Comparison of ENCODE assay signal across 9 cellular contexts in the genomic region with DNA sequence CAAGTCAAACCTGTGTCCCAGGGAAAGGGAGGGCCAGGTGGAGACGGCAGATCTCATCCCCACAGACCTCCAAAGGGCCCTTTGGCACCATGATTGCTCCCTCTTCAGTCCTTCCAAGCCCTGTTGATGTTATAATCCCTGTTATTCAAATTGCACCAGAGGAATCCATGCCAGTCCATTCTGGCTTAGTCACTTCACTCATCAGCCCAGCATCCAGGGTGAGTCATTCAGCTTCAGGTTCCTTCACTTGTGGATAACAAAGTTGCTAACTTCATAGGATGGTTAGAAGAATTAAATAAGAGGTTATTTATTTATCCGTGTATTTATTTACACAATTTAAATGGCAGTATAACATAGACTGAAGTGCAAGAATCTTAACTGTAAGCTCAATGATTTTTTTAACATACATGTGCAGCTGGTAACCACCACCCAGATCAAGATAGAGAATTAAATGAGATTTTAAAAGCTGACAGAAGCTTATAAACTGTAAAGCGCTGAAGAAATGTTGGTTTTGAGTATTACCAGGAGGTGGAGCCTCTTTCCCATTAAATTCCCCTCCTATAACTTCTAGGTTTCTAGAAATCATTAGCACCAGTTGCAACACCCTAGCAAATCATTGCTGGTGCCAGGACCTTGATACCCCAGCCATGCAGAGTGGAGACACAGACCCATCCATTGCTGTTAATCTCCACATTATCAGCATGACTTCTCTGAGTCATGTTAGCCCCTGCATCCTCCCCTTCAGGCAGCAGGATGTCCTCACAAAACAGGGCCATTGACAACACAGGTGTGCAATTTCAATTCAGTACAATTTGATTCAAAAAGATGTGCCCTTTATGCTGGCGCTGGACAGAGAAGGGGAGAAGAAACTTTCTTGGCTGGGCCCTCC.
DNase-seq lines count a peak whose midpoint lies in the region; ATAC-seq and TF ChIP-seq lines count a peak whose summit lies in the region.
"Had no signal": no experiment of that assay in that cellular context is flagged by ENCODE, and none has a peak within 500 bp of the region (broad histone marks: within the 10 kb centered on the region; RNA-seq: fewer than 3 reads in every experiment).

No MANE protein-coding gene starts in this region.

- H3K27me3 ChIP-seq in mesenchymal stem cell (ENCODE audit: control insufficient read depth in 1 of 2, insufficient read depth in 1 of 2, low read length in 2 of 2), result peaks cover 0 to 22% of the 10 kb centered on the region in 2 experiments

- H3K79me1 ChIP-seq in mesenchymal stem cell (replicated peaks; ENCODE audit: low read length, poor library complexity, severe bottlenecking), result no peaks in the 10 kb centered on the region

- no peaks in the 10 kb centered on the region for H3K4me1 Mint-ChIP-seq in T-helper 2 cell treated with Interferon-gamma antibody and Interleukin-4, amounts not matched to agents 5 μg/mL and 100 μg/mL, for 36 hours (ENCODE audit: low read depth)

- no peak overlapping the region for H3K4me3 Mint-ChIP-seq in T-helper 2 cell treated with Interferon-gamma antibody and Interleukin-4, amounts not matched to agents 5 μg/mL and 100 μg/mL, for 36 hours

- H3K27me3 Mint-ChIP-seq in T-helper 2 cell treated with Interferon-gamma antibody and Interleukin-4, amounts not matched to agents 5 μg/mL and 100 μg/mL, for 36 hours (ENCODE audit: low read depth), result peaks cover 3% of the 10 kb centered on the region

- no peak overlapping the region for H3K18ac ChIP-seq in mesenchymal stem cell (ENCODE audit: low read depth in 1 of 2, low read length in 2 of 2)

- no peak overlapping the region for H3K23ac ChIP-seq in mesenchymal stem cell (ENCODE audit: low read length in 2 of 2)

- no peak overlapping the region for H3K4ac ChIP-seq in mesenchymal stem cell (ENCODE audit: low read depth in 1 of 2, low read length in 2 of 2)

- no peak overlapping the region for H2BK15ac ChIP-seq in mesenchymal stem cell (ENCODE audit: low read depth, poor library complexity, severe bottlenecking)

- H2BK5ac ChIP-seq in mesenchymal stem cell (ENCODE audit: low read depth, low read length, poor library complexity, severe bottlenecking), result no peak overlapping the region

- peak; percentile 6 for TF ChIP-seq CTCF in astrocyte of the cerebellum (IDR thresholded peaks at IDR 0.05; ENCODE audit: low read depth, low read length, missing control alignments)

- H2BK120ac ChIP-seq in mesenchymal stem cell (ENCODE audit: low read depth, low read length), result no peak overlapping the region

- in situ Hi-C loops in G401 (cut with HindIII; ENCODE audit: low sequenced_read_pairs) (no loop called here), astrocyte of the cerebellum (cut with HindIII; ENCODE audit: low sequenced_read_pairs) (no loop called here)

- no peak overlapping the region for H2BK12ac ChIP-seq in mesenchymal stem cell (ENCODE audit: low read length in 2 of 2)

- WGBS in mesenchymal stem cell, result 81% methylated on average over 3 of the region's 4 CpGs

- no peaks in the 10 kb centered on the region for H3K36me3 ChIP-seq in mesenchymal stem cell (ENCODE audit: control insufficient read depth in 1 of 2, insufficient read depth in 2 of 2, low read depth in 1 of 2, low read length in 2 of 2)

- H3K27ac Mint-ChIP-seq in T-helper 2 cell treated with Interferon-gamma antibody and Interleukin-4, amounts not matched to agents 5 μg/mL and 100 μg/mL, for 36 hours, result no peak overlapping the region

- DNase-seq in G401 (ENCODE audit: low spot score) (peak; percentile 23), LHCN-M2 (ENCODE audit: low read depth) (peak; percentile 55), astrocyte of the cerebellum (ENCODE audit: low read depth) (peak; percentile 28), mesenchymal stem cell (peak; percentile 58)
- DNase-seq in T-helper 2 cell treated with Interferon-gamma antibody and Interleukin-4, amounts not matched to agents 5 μg/mL and 100 μg/mL, for 36 hours (ENCODE audit: low spot score), result no peak
- no peak for DNase-seq in activated CD4-positive, CD25-positive, alpha-beta regulatory T cell (lab: John Stamatoyannopoulos, UW)

- ATAC-seq in GM19351 (IDR thresholded peaks at IDR 0.05; ENCODE audit: unreplicated experiment) (no peak), HG02840 (IDR thresholded peaks at IDR 0.05; ENCODE audit: low FRiP score, unreplicated experiment) (no peak)

- no peaks in the 10 kb centered on the region for H3K9me3 ChIP-seq in mesenchymal stem cell (ENCODE audit: control insufficient read depth, low read length)

- H3K9me3 Mint-ChIP-seq in T-helper 2 cell treated with Interferon-gamma antibody and Interleukin-4, amounts not matched to agents 5 μg/mL and 100 μg/mL, for 36 hours, result no peaks in the 10 kb centered on the region

- H2AK5ac ChIP-seq in mesenchymal stem cell (ENCODE audit: low read length, severe bottlenecking), result no peak overlapping the region

- no peaks in the 10 kb centered on the region for H3K4me1 ChIP-seq in mesenchymal stem cell (ENCODE audit: control insufficient read depth, insufficient read depth, low read depth, low read length)

- H3K27ac ChIP-seq in mesenchymal stem cell (ENCODE audit: low read length, poor library complexity, severe bottlenecking), result no peak overlapping the region
- H3K27ac ChIP-seq: skin epidermis had no signal

- no peak overlapping the region for H4K91ac ChIP-seq in mesenchymal stem cell (ENCODE audit: low read length)

- H3K36me3 Mint-ChIP-seq in T-helper 2 cell treated with Interferon-gamma antibody and Interleukin-4, amounts not matched to agents 5 μg/mL and 100 μg/mL, for 36 hours (ENCODE audit: low read depth), result no peaks in the 10 kb centered on the region

- no peak overlapping the region for H2AFZ ChIP-seq in mesenchymal stem cell (ENCODE audit: low read depth, low read length)

- H3K14ac ChIP-seq in mesenchymal stem cell (ENCODE audit: low read length in 2 of 2), result peak overlapping the region in 1 of 2 experiments; percentile 66

- H4K8ac ChIP-seq in mesenchymal stem cell (ENCODE audit: low read length), result no peak overlapping the region

- H3K9ac ChIP-seq in mesenchymal stem cell (ENCODE audit: low read length), result no peak overlapping the region

- H3K4me3 ChIP-seq in astrocyte of the cerebellum (ENCODE audit: low read depth, low read length) (no peak overlapping the region), mesenchymal stem cell (ENCODE audit: insufficient read depth in 1 of 2, low read depth in 1 of 2, low read length in 2 of 2) (no peak overlapping the region)
- H3K4me3 ChIP-seq: skin epidermis had no signal

- no peak overlapping the region for H3K4me2 ChIP-seq in mesenchymal stem cell (ENCODE audit: low read length, poor library complexity, severe bottlenecking)

Comparison
In these comparisons a context has a peak if more than half of its experiments do, and no peak if none do; other contexts are left out.
1. DNase-seq: peak in G401 (single experiment), LHCN-M2 (single experiment), astrocyte of the cerebellum (single experiment) and mesenchymal stem cell (single experiment); none in T-helper 2 cell treated with Interferon-gamma antibody and Interleukin-4, amounts not matched to agents 5 μg/mL and 100 μg/mL, for 36 hours (single experiment) and activated CD4-positive, CD25-positive, alpha-beta regulatory T cell (0 of 4).